8 cellular contexts compared by ENCODE assay signal in the genomic region with DNA sequence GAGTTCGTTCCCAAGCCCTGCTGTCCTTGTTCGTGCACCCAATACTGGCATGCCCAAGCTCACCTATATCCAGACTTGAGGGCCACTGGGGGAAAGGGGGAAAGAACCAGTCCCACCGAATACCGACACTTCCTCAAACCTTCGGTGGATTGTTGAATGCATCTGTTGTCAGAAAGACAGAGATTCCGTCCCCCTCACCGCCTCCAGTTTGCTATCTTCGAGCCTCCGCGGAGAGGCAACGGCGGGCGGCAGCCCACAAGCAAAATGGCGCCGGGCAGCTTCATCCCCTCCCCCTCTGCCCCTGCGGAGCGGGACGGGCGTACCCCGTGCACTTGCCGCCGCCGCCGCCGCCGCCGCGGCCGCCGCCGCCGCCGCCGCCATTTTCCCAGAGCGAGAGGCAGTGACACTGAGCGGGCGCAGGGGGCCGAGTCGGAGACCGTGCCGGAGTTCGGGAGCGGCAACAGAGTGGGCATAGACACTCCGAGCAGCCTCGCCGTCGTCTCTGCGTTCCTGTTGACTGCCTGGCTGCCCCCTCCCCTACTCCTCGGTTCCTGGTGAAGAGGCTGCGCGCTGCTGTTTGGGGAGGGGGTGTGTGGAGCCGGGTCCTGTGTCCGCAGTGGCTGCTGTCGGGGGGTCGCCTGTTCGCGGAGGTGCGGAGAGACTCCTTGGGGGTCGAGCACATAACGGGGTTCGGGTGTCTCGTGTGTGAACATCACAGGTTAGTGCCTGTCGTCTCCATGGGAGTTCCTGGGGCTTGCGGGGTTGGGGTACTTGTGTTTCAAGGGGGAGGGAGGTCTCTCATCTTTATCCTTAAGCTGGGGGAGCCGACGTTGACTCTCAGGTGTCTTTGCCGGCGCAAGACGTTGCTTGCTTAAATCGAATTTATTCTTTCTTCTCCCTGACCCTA. TPM values are rescaled to one million over a fixed set of nuclear protein-coding genes. Genes with fewer than 3 reads are reported as not detected.
DNase-seq lines count a peak whose midpoint lies in the region; ATAC-seq and TF ChIP-seq lines count a peak whose summit lies in the region.

A gene with protein sequence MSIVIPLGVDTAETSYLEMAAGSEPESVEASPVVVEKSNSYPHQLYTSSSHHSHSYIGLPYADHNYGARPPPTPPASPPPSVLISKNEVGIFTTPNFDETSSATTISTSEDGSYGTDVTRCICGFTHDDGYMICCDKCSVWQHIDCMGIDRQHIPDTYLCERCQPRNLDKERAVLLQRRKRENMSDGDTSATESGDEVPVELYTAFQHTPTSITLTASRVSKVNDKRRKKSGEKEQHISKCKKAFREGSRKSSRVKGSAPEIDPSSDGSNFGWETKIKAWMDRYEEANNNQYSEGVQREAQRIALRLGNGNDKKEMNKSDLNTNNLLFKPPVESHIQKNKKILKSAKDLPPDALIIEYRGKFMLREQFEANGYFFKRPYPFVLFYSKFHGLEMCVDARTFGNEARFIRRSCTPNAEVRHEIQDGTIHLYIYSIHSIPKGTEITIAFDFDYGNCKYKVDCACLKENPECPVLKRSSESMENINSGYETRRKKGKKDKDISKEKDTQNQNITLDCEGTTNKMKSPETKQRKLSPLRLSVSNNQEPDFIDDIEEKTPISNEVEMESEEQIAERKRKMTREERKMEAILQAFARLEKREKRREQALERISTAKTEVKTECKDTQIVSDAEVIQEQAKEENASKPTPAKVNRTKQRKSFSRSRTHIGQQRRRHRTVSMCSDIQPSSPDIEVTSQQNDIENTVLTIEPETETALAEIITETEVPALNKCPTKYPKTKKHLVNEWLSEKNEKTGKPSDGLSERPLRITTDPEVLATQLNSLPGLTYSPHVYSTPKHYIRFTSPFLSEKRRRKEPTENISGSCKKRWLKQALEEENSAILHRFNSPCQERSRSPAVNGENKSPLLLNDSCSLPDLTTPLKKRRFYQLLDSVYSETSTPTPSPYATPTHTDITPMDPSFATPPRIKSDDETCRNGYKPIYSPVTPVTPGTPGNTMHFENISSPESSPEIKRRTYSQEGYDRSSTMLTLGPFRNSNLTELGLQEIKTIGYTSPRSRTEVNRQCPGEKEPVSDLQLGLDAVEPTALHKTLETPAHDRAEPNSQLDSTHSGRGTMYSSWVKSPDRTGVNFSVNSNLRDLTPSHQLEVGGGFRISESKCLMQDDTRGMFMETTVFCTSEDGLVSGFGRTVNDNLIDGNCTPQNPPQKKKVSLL (N-terminal part only) (plus strand): TSS at position 388 of the 907 bp plus-strand sequence. CDS start 26,748 bp downstream, outside the sequence.

- peak within 1 kb of the TSS; percentile 96 for H3K4me2 ChIP-seq in neural progenitor cell

- H3K27me3 ChIP-seq in neural progenitor cell: no peaks in the 10 kb centered on the region

- H3K36me3 Mint-ChIP-seq in neural progenitor cell: peaks cover 24% of the 10 kb centered on the region

- H3K4me3 Mint-ChIP-seq in neural progenitor cell: peak within 1 kb of the TSS; percentile 100

- peaks cover 4% of the 10 kb centered on the region for H3K9me3 Mint-ChIP-seq in neural progenitor cell

- H3K27me3 Mint-ChIP-seq in neural progenitor cell (ENCODE audit: insufficient read depth, low read depth): peaks cover 19% of the 10 kb centered on the region

- H2AFZ ChIP-seq in neural progenitor cell (replicated peaks): peak within 1 kb of the TSS; percentile 9

- peak within 1 kb of the TSS; percentile 100 for H3K27ac Mint-ChIP-seq in neural progenitor cell

- peaks cover 51% of the 10 kb centered on the region for H3K79me2 ChIP-seq in neural progenitor cell (ENCODE audit: low read depth)

- no peaks in the 10 kb centered on the region for H3K9me3 ChIP-seq in neural progenitor cell (ENCODE audit: low read depth)

- peaks cover 22% of the 10 kb centered on the region for H3K4me1 Mint-ChIP-seq in neural progenitor cell

- no peaks in the 10 kb centered on the region for H3K36me3 ChIP-seq in neural progenitor cell

- H3F3A ChIP-seq in neural progenitor cell (ENCODE audit: low read depth): peaks cover 27% of the 10 kb centered on the region

- no peak for TF ChIP-seq CTCF in fibroblast of villous mesenchyme (IDR thresholded peaks at IDR 0.05; ENCODE audit: insufficient read depth, low read depth, low read length)
- peak; percentile 11 for TF ChIP-seq CTCF in neural progenitor cell (IDR thresholded peaks at IDR 0.05)

- H3K27ac ChIP-seq in neural progenitor cell: peak within 1 kb of the TSS; percentile 100

- ATAC-seq in GM21786 (IDR thresholded peaks at IDR 0.05; ENCODE audit: unreplicated experiment): peak; percentile 20

- peak within 1 kb of the TSS; percentile 100 for H3K9ac ChIP-seq in neural progenitor cell

- peaks cover 34% of the 10 kb centered on the region for H4K20me1 ChIP-seq in neural progenitor cell (ENCODE audit: low read depth)

- H3K4me3 ChIP-seq in fibroblast of villous mesenchyme (ENCODE audit: low read depth, low read length): peak within 1 kb of the TSS; percentile 98
- H3K4me3 ChIP-seq in neural progenitor cell: peak within 1 kb of the TSS; percentile 73

- peak; percentile 84 for DNase-seq in DMS53 treated with DMSO at 0.1 percent for 48 hours (lab: John Stamatoyannopoulos, UW; ENCODE audit: unreplicated experiment)
- peak; percentile 71 to 75 for DNase-seq in Kasumi-1 (lab: John Stamatoyannopoulos, UW)
- DNase-seq in SHP77 (lab: John Stamatoyannopoulos, UW): peak; percentile 54 to 75
- peak; percentile 97 for DNase-seq in activated effector memory CD4-positive, alpha-beta T cell treated with anti-CD3 and anti-CD28 coated beads, Interleukin-2, amount 50 U/mL, for 16 hours
- peak; percentile 81 for DNase-seq in fibroblast of villous mesenchyme (ENCODE audit: low read depth)
- peak; percentile 95 for DNase-seq in neural progenitor cell (ENCODE audit: low spot score)
- DNase-seq in stromal cell of bone marrow (ENCODE audit: low read depth): peak; percentile 70

- H3K4me1 ChIP-seq in neural progenitor cell: peaks cover 38% of the 10 kb centered on the region

RNA-seq across cellular contexts. Expression of the gene that starts here (rescaled TPM):
- total RNA-seq in fibroblast of villous mesenchyme (110 and 112 TPM in 2 replicates), neural progenitor cell (ENCODE audit: low replicate concordance) (87.7 and 124 TPM in 2 replicates)

Comparison
In these comparisons a context has a peak if more than half of its experiments do, and no peak if none do; other contexts are left out.
1. Peak in every context shown above with its lines: DNase-seq, ATAC-seq, H3K4me3 ChIP-seq and H3K27ac ChIP-seq.